14 cellular contexts compared by ENCODE assay signal in the genomic region with DNA sequence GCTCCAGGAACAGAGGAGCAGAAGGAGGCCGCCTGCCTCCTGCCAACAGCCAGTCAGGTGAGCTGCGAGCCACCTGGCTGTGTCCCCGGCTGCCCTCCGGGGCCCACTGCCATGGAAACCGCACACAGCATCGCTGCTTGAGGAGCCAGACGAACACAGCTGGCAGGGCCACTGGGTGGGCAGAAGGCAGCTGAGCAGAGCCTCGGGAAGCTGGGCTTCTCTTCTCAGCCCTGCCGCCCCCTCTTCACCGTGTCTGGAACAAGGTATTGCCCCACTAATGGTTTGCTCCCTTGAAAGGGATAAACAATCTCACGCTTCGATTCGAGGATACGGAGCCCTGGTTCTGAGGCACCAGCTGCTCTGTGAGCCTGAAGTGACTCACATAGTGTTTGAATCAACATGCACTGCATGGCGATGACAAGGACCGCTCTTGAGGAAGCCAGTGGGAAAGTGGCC.
A peak's percentile ranks its signal among the peaks of the same experiment; 100 is the strongest.
DNase-seq lines count a peak whose midpoint lies in the region; ATAC-seq, FAIRE-seq and TF ChIP-seq lines count a peak whose summit lies in the region.
"Had no signal": no experiment of that assay in that cellular context is flagged by ENCODE, and none has a peak within 500 bp of the region (broad histone marks: within the 10 kb centered on the region; RNA-seq: fewer than 3 reads in every experiment).

No MANE protein-coding gene starts in this region.

- H3K27ac ChIP-seq in IMR-90 (ENCODE audit: insufficient read depth, low read length): no peak overlapping the region
- peak overlapping the region in 1 of 2 donors; percentile 11 for H3K27ac ChIP-seq in testis
- H3K27ac ChIP-seq: gastrocnemius medialis, SJSA1, upper lobe of right lung had no signal

- no peak overlapping the region for H3K9ac ChIP-seq in IMR-90 (ENCODE audit: low read depth, low read length)

- no peak overlapping the region for H2AK9ac ChIP-seq in IMR-90 (replicated peaks; ENCODE audit: low read depth, low read length, poor library complexity)

- ATAC-seq in IMR-90 (ENCODE audit: low read depth): peak; percentile 76
- ATAC-seq: gastrocnemius medialis, upper lobe of right lung had no signal

- no peak overlapping the region for H3K18ac ChIP-seq in IMR-90 (ENCODE audit: low read depth, low read length)

- no peak overlapping the region for H3K4me3 ChIP-seq in IMR-90 (ENCODE audit: insufficient read depth, low read depth, low read length)
- H3K4me3 ChIP-seq in testis: no peak overlapping the region
- H3K4me3 ChIP-seq: gastrocnemius medialis, SJSA1, upper lobe of right lung had no signal

- no peaks in the 10 kb centered on the region for H4K20me1 ChIP-seq in IMR-90 (ENCODE audit: insufficient read depth, low read length)

- H3K27me3 ChIP-seq in IMR-90 (ENCODE audit: control insufficient read depth, insufficient read depth, low read length) (peaks cover 2% of the 10 kb centered on the region; the same call in 1 of the 2 replicates), testis (no peaks in the 10 kb centered on the region)
- H3K27me3 ChIP-seq: SJSA1, upper lobe of right lung had no signal

- CTCF ChIA-PET in IMR-90 (lab: Yijun Ruan, JAX): no interaction called here

- no peak for TF ChIP-seq RAD21 in IMR-90 (IDR thresholded peaks at IDR 0.05; ENCODE audit: low read length)

- dilution Hi-C loops in IMR-90 (cut with HindIII; ENCODE audit: low sequenced_read_pairs, unreplicated experiment): no loop called here

- DNase-seq in Ammon's horn (ENCODE audit: low spot score) (peak; percentile 41), IMR-90 (peak; percentile 65), RKO (ENCODE audit: low spot score) (peak; percentile 11), inferior parietal cortex (ENCODE audit: extremely low spot score) (peak; percentile 37), testis (no peak), HuH-7 (ENCODE audit: low spot score) (no peak), urothelium cell line (ENCODE audit: low spot score) (no peak), mesenteric fat pad (ENCODE audit: low spot score) (no peak)
- DNase-seq: activated CD4-positive, alpha-beta memory T cell treated with anti-CD3 and anti-CD28 coated beads, Interleukin-2, amount 10 ng/mL, durations not matched to agents 7 days and 5 days; DND-41; effector memory CD4-positive, alpha-beta T cell; gastrocnemius medialis; upper lobe of right lung had no signal

- no peak overlapping the region for H3K14ac ChIP-seq in IMR-90 (replicated peaks; ENCODE audit: low read depth, low read length)

- H4K5ac ChIP-seq in IMR-90 (ENCODE audit: low read depth, low read length): no peak overlapping the region

- FAIRE-seq in urothelium cell line (lab: Jason Lieb, UNC): no peak

- no peak overlapping the region for H4K91ac ChIP-seq in IMR-90 (ENCODE audit: insufficient read depth, low read depth, low read length)

- no peak overlapping the region for H2AK5ac ChIP-seq in IMR-90 (ENCODE audit: low read depth, low read length)

- H4K8ac ChIP-seq in IMR-90 (ENCODE audit: low read depth in 2 of 2, low read length in 2 of 2): no peak overlapping the region

- intact Hi-C loops in IMR-90 (cut with micrococcal nuclease): no loop called here
- intact Hi-C loops in testis (cut with DNase I; ENCODE audit: low total_unique reads): no loop called here

- H3K4ac ChIP-seq in IMR-90 (ENCODE audit: low read depth, low read length): no peak overlapping the region

- H2BK15ac ChIP-seq in IMR-90 (ENCODE audit: low read depth, low read length): no peak overlapping the region

- 47% methylated on average over 15 of the region's 16 CpGs; no CpG with 5 or more reads in 1 of the 2 experiments for WGBS in IMR-90 (ENCODE audit: extremely low coverage in 2 of 2, insufficient read length in 1 of 2), 2 experiments
- WGBS in testis, 2 donors: 83 to 85% methylated on average over 12 to 16 of the region's 16 CpGs

- H3K9me1 ChIP-seq in IMR-90 (ENCODE audit: insufficient read depth, low read length): no peaks in the 10 kb centered on the region

- H3K4me1 ChIP-seq in IMR-90 (ENCODE audit: control insufficient read depth, insufficient read depth, low read length) (peaks cover 18% of the 10 kb centered on the region; the same call in 1 of the 2 replicates), testis (peaks cover 8% of the 10 kb centered on the region)
- H3K4me1 ChIP-seq: gastrocnemius medialis, SJSA1 had no signal

- H3K36me3 ChIP-seq in IMR-90 (ENCODE audit: control insufficient read depth, insufficient read depth, low read length) (no peaks in the 10 kb centered on the region), testis (ENCODE audit: low read depth, missing control alignments) (no peaks in the 10 kb centered on the region)
- H3K36me3 ChIP-seq: gastrocnemius medialis, SJSA1, upper lobe of right lung had no signal

- no peak overlapping the region for H2BK20ac ChIP-seq in IMR-90 (ENCODE audit: low read depth, low read length)

- H2AFZ ChIP-seq in IMR-90 (replicated peaks; ENCODE audit: low read length, poor library complexity): peak overlapping the region; percentile 54

- no peak overlapping the region for H3K23ac ChIP-seq in IMR-90 (ENCODE audit: low read depth, low read length)

- TF ChIP-seq POLR2A in IMR-90 (IDR thresholded peaks at IDR 0.05; ENCODE audit: low read depth, low read length) (no peak), testis (IDR thresholded peaks at IDR 0.05) (no peak)

- H3K4me2 ChIP-seq in IMR-90 (ENCODE audit: low read depth, low read length): no peak overlapping the region

- H2BK5ac ChIP-seq in IMR-90 (ENCODE audit: low read depth, low read length, poor library complexity, severe bottlenecking): no peak overlapping the region

- H3K56ac ChIP-seq in IMR-90 (ENCODE audit: extremely low read depth, insufficient read depth, low read length): no peak overlapping the region

- no peak for TF ChIP-seq CTCF in IMR-90 (conservative IDR thresholded peaks at IDR 0.05; ENCODE audit: low read depth, low read length)
- TF ChIP-seq CTCF in testis (IDR thresholded peaks at IDR 0.05): no peak

- no peaks in the 10 kb centered on the region for H3K79me1 ChIP-seq in IMR-90 (ENCODE audit: low read depth in 1 of 2, low read length in 2 of 2)

- H2BK120ac ChIP-seq in IMR-90 (ENCODE audit: low read depth, low read length): no peak overlapping the region

- H3K9me3 ChIP-seq in IMR-90 (ENCODE audit: control insufficient read depth, insufficient read depth, low read length): peaks cover 4% of the 10 kb centered on the region; the same call in 1 of the 2 replicates
- no peaks in the 10 kb centered on the region for H3K9me3 ChIP-seq in testis
- H3K9me3 ChIP-seq: gastrocnemius medialis, upper lobe of right lung had no signal

- POLR2A ChIA-PET in IMR-90 (lab: Charles Lee; ENCODE audit: unreplicated experiment): no interaction called here

- no TSS peak for BruUV-seq in IMR-90 (replicated peaks; lab: Mats Ljungman, UMichigan)

- in situ Hi-C loops in IMR-90 (cut with MboI; ENCODE audit: low sequenced_read_pairs): loop anchor here (25.0 kb wide), 2 partner anchors 749 to 1199 kb away; partner anchors contain the start of gene ZNF354A

TF ChIP-seq in IMR-90, 13 proteins besides CTCF, POLR2A, EP300 and RAD21:
- TF ChIP-seq CEBPB (IDR thresholded peaks at IDR 0.05; ENCODE audit: low read depth, low read length) (no peak; the same call in 1 of the 2 replicates), FOS (IDR thresholded peaks at IDR 0.05; ENCODE audit: low read depth, low read length) (peak; percentile 42; the same call in 1 of the 2 replicates), RFX5 (IDR thresholded peaks at IDR 0.05; ENCODE audit: low read depth, low read length) (no peak), RCOR1 (IDR thresholded peaks at IDR 0.05; ENCODE audit: insufficient replicate concordance, low read length) (no peak), MAZ (IDR thresholded peaks at IDR 0.05; ENCODE audit: borderline replicate concordance, low read depth, low read length) (0 out of 2 replicates have a peak, but pooled peaks have one; percentile 21)

Comparison
In these comparisons a context has a peak if more than half of its experiments do, and no peak if none do; other contexts are left out.
1. DNase-seq: peak in Ammon's horn (single experiment), IMR-90 (single experiment), RKO (single experiment) and inferior parietal cortex (single experiment); none in testis (single experiment), HuH-7 (single experiment), urothelium cell line (single experiment) and mesenteric fat pad (single experiment).